In genomic region chr5:61860978-61861377, GRCh38 we compare ENCODE assay signal across 14 cellular contexts.
DNase-seq lines count a peak whose midpoint lies in the region; ATAC-seq and TF ChIP-seq lines count a peak whose summit lies in the region.
"Had no signal": no experiment of that assay in that cellular context is flagged by ENCODE, and none has a peak within 500 bp of the region (broad histone marks: within the 10 kb centered on the region; RNA-seq: fewer than 3 reads in every experiment).

No MANE protein-coding gene starts in this region.

- H3K4me3 ChIP-seq in GM23338 (no peak overlapping the region), epithelial cell of proximal tubule (ENCODE audit: low read depth, low read length) (no peak overlapping the region), neural progenitor cell (no peak overlapping the region), breast epithelium (no peak overlapping the region)
- H3K4me3 ChIP-seq: GM12878 had no signal

- H4K20me1 ChIP-seq in GM23338 (replicated peaks; ENCODE audit: insufficient read depth) (no peaks in the 10 kb centered on the region), neural progenitor cell (ENCODE audit: low read depth) (no peaks in the 10 kb centered on the region)

- intact Hi-C loops in breast epithelium (cut with DNase I; ENCODE audit: low total_unique reads) = no loop called here

- H3K36me3 ChIP-seq in GM23338 (ENCODE audit: insufficient read depth) (no peaks in the 10 kb centered on the region), neural progenitor cell (no peaks in the 10 kb centered on the region), breast epithelium (no peaks in the 10 kb centered on the region)

- H3K27ac Mint-ChIP-seq in GM23338 (no peak overlapping the region), WTC11 (no peak overlapping the region), neural progenitor cell (no peak overlapping the region)
- H3K27ac Mint-ChIP-seq: B cell; CD4-positive, alpha-beta T cell had no signal

- H3K4me3 Mint-ChIP-seq in GM23338 (no peak overlapping the region), WTC11 (no peak overlapping the region), neural progenitor cell (no peak overlapping the region)
- H3K4me3 Mint-ChIP-seq in activated T-cell treated with anti-CD3 and anti-CD28 coated beads, Interleukin-2, amount 50 U/mL, for 4 hours = no peak overlapping the region
- H3K4me3 Mint-ChIP-seq: B cell; CD4-positive, alpha-beta T cell had no signal

- H2AFZ ChIP-seq in GM23338 (no peak overlapping the region), neural progenitor cell (replicated peaks) (no peak overlapping the region)

- CTCF ChIA-PET in WTC11 (lab: Charles Lee) = interaction anchor here (1.1 to 1.5 kb wide), 2 partner anchors 54 to 92 kb away, joined by 5 read pairs; no protein-coding TSS in a partner anchor

- no peak overlapping the region for H3K27ac ChIP-seq in GM23338 (ENCODE audit: low read depth)
- H3K27ac ChIP-seq in neural progenitor cell = no peak overlapping the region
- no peak overlapping the region for H3K27ac ChIP-seq in breast epithelium

- no peak for TF ChIP-seq POLR2A in breast epithelium (IDR thresholded peaks at IDR 0.05)

- DNase-seq in GM23338 (ENCODE audit: low spot score) (peak; percentile 28), WTC11 (ENCODE audit: low spot score) (no peak), epithelial cell of proximal tubule (ENCODE audit: low read depth) (no peak), neural progenitor cell (ENCODE audit: low spot score) (peak; percentile 23), activated gamma-delta T cell (lab: John Stamatoyannopoulos, UW) (no peak), breast epithelium (ENCODE audit: low spot score in 2 of 2) (no peak)
- DNase-seq in activated T-cell treated with anti-CD3 and anti-CD28 coated beads, Interleukin-2, amount 50 U/mL, for 4 hours = no peak
- DNase-seq: C1 segment of cervical spinal cord; Calu3; CD4-positive, alpha-beta T cell; DMS 273 treated with DMSO at 0.1 percent for 48 hours had no signal

- H3K4me1 Mint-ChIP-seq in GM23338 = no peaks in the 10 kb centered on the region
- H3K4me1 Mint-ChIP-seq in WTC11 = no peaks in the 10 kb centered on the region
- H3K4me1 Mint-ChIP-seq in neural progenitor cell = peaks cover 3% of the 10 kb centered on the region
- H3K4me1 Mint-ChIP-seq in activated T-cell treated with anti-CD3 and anti-CD28 coated beads, Interleukin-2, amount 50 U/mL, for 4 hours (ENCODE audit: low read depth) = no peaks in the 10 kb centered on the region
- H3K4me1 Mint-ChIP-seq: B cell had no signal

- POLR2A ChIA-PET in WTC11 (lab: Charles Lee) = no interaction called here

- H3K27me3 Mint-ChIP-seq in GM23338 (ENCODE audit: insufficient read depth, low read depth, poor library complexity) (no peaks in the 10 kb centered on the region), WTC11 (ENCODE audit: low read depth) (no peaks in the 10 kb centered on the region), neural progenitor cell (ENCODE audit: insufficient read depth, low read depth) (no peaks in the 10 kb centered on the region)
- H3K27me3 Mint-ChIP-seq in activated T-cell treated with anti-CD3 and anti-CD28 coated beads, Interleukin-2, amount 50 U/mL, for 4 hours (ENCODE audit: low read depth) = no peaks in the 10 kb centered on the region
- H3K27me3 Mint-ChIP-seq: CD4-positive, alpha-beta T cell had no signal

- H3K4me2 ChIP-seq in GM23338 (no peak overlapping the region), neural progenitor cell (no peak overlapping the region)

- H3K79me2 ChIP-seq in GM23338 (replicated peaks; ENCODE audit: insufficient read depth) (no peaks in the 10 kb centered on the region), neural progenitor cell (ENCODE audit: low read depth) (no peaks in the 10 kb centered on the region)

- no peak overlapping the region for H3K9ac ChIP-seq in neural progenitor cell

- H3K36me3 Mint-ChIP-seq in GM23338 (ENCODE audit: low read depth) = no peaks in the 10 kb centered on the region
- no peaks in the 10 kb centered on the region for H3K36me3 Mint-ChIP-seq in WTC11
- no peaks in the 10 kb centered on the region for H3K36me3 Mint-ChIP-seq in neural progenitor cell
- no peaks in the 10 kb centered on the region for H3K36me3 Mint-ChIP-seq in activated T-cell treated with anti-CD3 and anti-CD28 coated beads, Interleukin-2, amount 50 U/mL, for 4 hours (ENCODE audit: insufficient read depth)

- TF ChIP-seq CTCF in GM23338 (conservative IDR thresholded peaks at IDR 0.05; ENCODE audit: low read depth in 2 of 2) (peak in 1 of 2 experiments; percentile 15; a peak in 1 of 4 replicates), WTC11 (IDR thresholded peaks at IDR 0.05) (no peak), epithelial cell of proximal tubule (conservative IDR thresholded peaks at IDR 0.05; ENCODE audit: low read depth, low read length) (peak; percentile 21), neural progenitor cell (IDR thresholded peaks at IDR 0.05) (peak; percentile 32), breast epithelium (IDR thresholded peaks at IDR 0.05) (no peak)

- peak; percentile 66 for ATAC-seq in GM23338
- peak; percentile 66 for ATAC-seq in WTC11
- ATAC-seq in activated T-cell treated with anti-CD3 and anti-CD28 coated beads, Interleukin-2, amount 50 U/mL, for 4 hours = no peak
- no peak for ATAC-seq in HG02763 (IDR thresholded peaks at IDR 0.05; ENCODE audit: unreplicated experiment)
- ATAC-seq: GM12878 had no signal

- no peaks in the 10 kb centered on the region for H3K4me1 ChIP-seq in GM23338 (ENCODE audit: insufficient read depth)
- peaks cover 11% of the 10 kb centered on the region for H3K4me1 ChIP-seq in neural progenitor cell
- H3K4me1 ChIP-seq in breast epithelium = no peaks in the 10 kb centered on the region

- H3K9me3 Mint-ChIP-seq in GM23338 (no peaks in the 10 kb centered on the region), WTC11 (0 out of 2 replicates have a peak, but pooled peaks cover 4% of the 10 kb centered on the region), neural progenitor cell (peaks cover 2% of the 10 kb centered on the region)
- H3K9me3 Mint-ChIP-seq in activated T-cell treated with anti-CD3 and anti-CD28 coated beads, Interleukin-2, amount 50 U/mL, for 4 hours = peaks cover 7% of the 10 kb centered on the region

- no peaks in the 10 kb centered on the region for H3K9me2 ChIP-seq in GM23338 (ENCODE audit: insufficient read depth)

- H3F3A ChIP-seq in GM23338 (replicated peaks; ENCODE audit: low read depth) (no peaks in the 10 kb centered on the region), neural progenitor cell (ENCODE audit: low read depth) (peaks cover 9% of the 10 kb centered on the region)

- no peaks in the 10 kb centered on the region for H3K9me3 ChIP-seq in neural progenitor cell (ENCODE audit: low read depth)
- no peaks in the 10 kb centered on the region for H3K9me3 ChIP-seq in breast epithelium

- no peaks in the 10 kb centered on the region for H3K27me3 ChIP-seq in GM23338 (ENCODE audit: insufficient read depth)
- H3K27me3 ChIP-seq in neural progenitor cell = no peaks in the 10 kb centered on the region
- H3K27me3 ChIP-seq in breast epithelium = no peaks in the 10 kb centered on the region

TF ChIP-seq in GM23338, 12 proteins besides CTCF, POLR2A, EP300 and RAD21 (continues in another document):
- no peak for TF ChIP-seq NANOG (IDR thresholded peaks at IDR 0.05; ENCODE audit: borderline replicate concordance)
- TF ChIP-seq EZH2 (IDR thresholded peaks at IDR 0.05; ENCODE audit: low read depth, unreplicated experiment) = no peak
- no peak for TF ChIP-seq ZNF114 (CRISPR knock-in tag; IDR thresholded peaks at IDR 0.05)
- no peak for TF ChIP-seq CREB1 (CRISPR knock-in tag; IDR thresholded peaks at IDR 0.05; ENCODE audit: low read depth)

TF ChIP-seq in WTC11, 78 proteins besides CTCF, POLR2A, EP300 and RAD21 (continues in another document):
- TF ChIP-seq ZBTB43 (CRISPR knock-in tag; IDR thresholded peaks at IDR 0.05) = no peak
- TF ChIP-seq FOXP4 (CRISPR knock-in tag; IDR thresholded peaks at IDR 0.05) = no peak
- no peak for TF ChIP-seq ESRRA (CRISPR knock-in tag; IDR thresholded peaks at IDR 0.05; ENCODE audit: borderline replicate concordance)
- no peak for TF ChIP-seq ZNF396 (CRISPR knock-in tag; IDR thresholded peaks at IDR 0.05; ENCODE audit: borderline replicate concordance)
- no peak for TF ChIP-seq GABPB1 (CRISPR knock-in tag; IDR thresholded peaks at IDR 0.05)
- TF ChIP-seq CREM (CRISPR knock-in tag; IDR thresholded peaks at IDR 0.05) = no peak

Comparison
In these comparisons a context has a peak if more than half of its experiments do, and no peak if none do; other contexts are left out.
1. ATAC-seq: peak in GM23338 (single experiment) and WTC11 (single experiment); none in activated T-cell treated with anti-CD3 and anti-CD28 coated beads, Interleukin-2, amount 50 U/mL, for 4 hours (0 of 2) and HG02763 (single experiment).
2. DNase-seq: peak in GM23338 (single experiment) and neural progenitor cell (single experiment); none in WTC11 (single experiment), epithelial cell of proximal tubule (single experiment), activated gamma-delta T cell (single experiment), activated T-cell treated with anti-CD3 and anti-CD28 coated beads, Interleukin-2, amount 50 U/mL, for 4 hours (single experiment) and breast epithelium (0 of 2).
3. CTCF ChIP-seq: peak in epithelial cell of proximal tubule (single experiment) and neural progenitor cell (single experiment); none in WTC11 (single experiment) and breast epithelium (0 of 3).